Comparison of ENCODE assay signal across 1 cellular context in genomic region chr1:1943834-1944570, GRCh38.
TF ChIP-seq lines count a peak whose summit lies in the region.

No MANE protein-coding gene starts in this region.

TF ChIP-seq in HEK293, 187 proteins besides CTCF, POLR2A, EP300 and RAD21 (continued from another document):
- TF ChIP-seq, protein P1, sequence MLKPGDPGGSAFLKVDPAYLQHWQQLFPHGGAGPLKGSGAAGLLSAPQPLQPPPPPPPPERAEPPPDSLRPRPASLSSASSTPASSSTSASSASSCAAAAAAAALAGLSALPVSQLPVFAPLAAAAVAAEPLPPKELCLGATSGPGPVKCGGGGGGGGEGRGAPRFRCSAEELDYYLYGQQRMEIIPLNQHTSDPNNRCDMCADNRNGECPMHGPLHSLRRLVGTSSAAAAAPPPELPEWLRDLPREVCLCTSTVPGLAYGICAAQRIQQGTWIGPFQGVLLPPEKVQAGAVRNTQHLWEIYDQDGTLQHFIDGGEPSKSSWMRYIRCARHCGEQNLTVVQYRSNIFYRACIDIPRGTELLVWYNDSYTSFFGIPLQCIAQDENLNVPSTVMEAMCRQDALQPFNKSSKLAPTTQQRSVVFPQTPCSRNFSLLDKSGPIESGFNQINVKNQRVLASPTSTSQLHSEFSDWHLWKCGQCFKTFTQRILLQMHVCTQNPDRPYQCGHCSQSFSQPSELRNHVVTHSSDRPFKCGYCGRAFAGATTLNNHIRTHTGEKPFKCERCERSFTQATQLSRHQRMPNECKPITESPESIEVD (tag by site-specific recombination; IDR thresholded peaks at IDR 0.05): no peak
- TF ChIP-seq SCRT1 (tag by site-specific recombination; IDR thresholded peaks at IDR 0.05; ENCODE audit: borderline replicate concordance): no peak; the same call in 1 of the 2 replicates
- TF ChIP-seq ZNF792 (tag by site-specific recombination; IDR thresholded peaks at IDR 0.05): no peak
- TF ChIP-seq ZNF548 (tag by site-specific recombination; IDR thresholded peaks at IDR 0.05): no peak
- TF ChIP-seq, protein P2, sequence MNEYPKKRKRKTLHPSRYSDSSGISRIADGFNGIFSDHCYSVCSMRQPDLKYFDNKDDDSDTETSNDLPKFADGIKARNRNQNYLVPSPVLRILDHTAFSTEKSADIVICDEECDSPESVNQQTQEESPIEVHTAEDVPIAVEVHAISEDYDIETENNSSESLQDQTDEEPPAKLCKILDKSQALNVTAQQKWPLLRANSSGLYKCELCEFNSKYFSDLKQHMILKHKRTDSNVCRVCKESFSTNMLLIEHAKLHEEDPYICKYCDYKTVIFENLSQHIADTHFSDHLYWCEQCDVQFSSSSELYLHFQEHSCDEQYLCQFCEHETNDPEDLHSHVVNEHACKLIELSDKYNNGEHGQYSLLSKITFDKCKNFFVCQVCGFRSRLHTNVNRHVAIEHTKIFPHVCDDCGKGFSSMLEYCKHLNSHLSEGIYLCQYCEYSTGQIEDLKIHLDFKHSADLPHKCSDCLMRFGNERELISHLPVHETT (tag by site-specific recombination; IDR thresholded peaks at IDR 0.05): no peak
- no peak for TF ChIP-seq ZNF311 (tag by site-specific recombination; IDR thresholded peaks at IDR 0.05; ENCODE audit: borderline replicate concordance)
- no peak for TF ChIP-seq GFI1B (tag by site-specific recombination; IDR thresholded peaks at IDR 0.05)
- no peak for TF ChIP-seq SP3 (tag by site-specific recombination; IDR thresholded peaks at IDR 0.05)
- TF ChIP-seq ZNF24 (tag by site-specific recombination; IDR thresholded peaks at IDR 0.05): peak; percentile 37; the same call in 1 of the 2 replicates
- no peak for TF ChIP-seq ZNF23 (tag by site-specific recombination; IDR thresholded peaks at IDR 0.05; ENCODE audit: borderline replicate concordance)
- no peak for TF ChIP-seq ZNF366 (tag by site-specific recombination; conservative IDR thresholded peaks at IDR 0.05)
- no peak for TF ChIP-seq ZNF830 (tag by site-specific recombination; IDR thresholded peaks at IDR 0.05; ENCODE audit: low read depth)
- no peak for TF ChIP-seq ZNF677 (tag by site-specific recombination; IDR thresholded peaks at IDR 0.05)
- TF ChIP-seq, protein P3, sequence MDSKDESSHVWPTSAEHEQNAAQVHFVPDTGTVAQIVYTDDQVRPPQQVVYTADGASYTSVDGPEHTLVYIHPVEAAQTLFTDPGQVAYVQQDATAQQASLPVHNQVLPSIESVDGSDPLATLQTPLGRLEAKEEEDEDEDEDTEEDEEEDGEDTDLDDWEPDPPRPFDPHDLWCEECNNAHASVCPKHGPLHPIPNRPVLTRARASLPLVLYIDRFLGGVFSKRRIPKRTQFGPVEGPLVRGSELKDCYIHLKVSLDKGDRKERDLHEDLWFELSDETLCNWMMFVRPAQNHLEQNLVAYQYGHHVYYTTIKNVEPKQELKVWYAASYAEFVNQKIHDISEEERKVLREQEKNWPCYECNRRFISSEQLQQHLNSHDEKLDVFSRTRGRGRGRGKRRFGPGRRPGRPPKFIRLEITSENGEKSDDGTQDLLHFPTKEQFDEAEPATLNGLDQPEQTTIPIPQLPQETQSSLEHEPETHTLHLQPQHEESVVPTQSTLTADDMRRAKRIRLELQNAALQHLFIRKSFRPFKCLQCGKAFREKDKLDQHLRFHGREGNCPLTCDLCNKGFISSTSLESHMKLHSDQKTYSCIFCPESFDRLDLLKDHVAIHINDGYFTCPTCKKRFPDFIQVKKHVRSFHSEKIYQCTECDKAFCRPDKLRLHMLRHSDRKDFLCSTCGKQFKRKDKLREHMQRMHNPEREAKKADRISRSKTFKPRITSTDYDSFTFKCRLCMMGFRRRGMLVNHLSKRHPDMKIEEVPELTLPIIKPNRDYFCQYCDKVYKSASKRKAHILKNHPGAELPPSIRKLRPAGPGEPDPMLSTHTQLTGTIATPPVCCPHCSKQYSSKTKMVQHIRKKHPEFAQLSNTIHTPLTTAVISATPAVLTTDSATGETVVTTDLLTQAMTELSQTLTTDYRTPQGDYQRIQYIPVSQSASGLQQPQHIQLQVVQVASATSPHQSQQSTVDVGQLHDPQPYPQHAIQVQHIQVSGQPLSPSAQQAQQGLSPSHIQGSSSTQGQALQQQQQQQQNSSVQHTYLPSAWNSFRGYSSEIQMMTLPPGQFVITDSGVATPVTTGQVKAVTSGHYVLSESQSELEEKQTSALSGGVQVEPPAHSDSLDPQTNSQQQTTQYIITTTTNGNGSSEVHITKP (tag by site-specific recombination; IDR thresholded peaks at IDR 0.05): peak; percentile 45; the same call in 1 of the 2 replicates
- TF ChIP-seq ZNF473 (tag by site-specific recombination; IDR thresholded peaks at IDR 0.05): no peak
- no peak for TF ChIP-seq ZNF148 (tag by site-specific recombination; IDR thresholded peaks at IDR 0.05; ENCODE audit: borderline replicate concordance)
- no peak for TF ChIP-seq PRDM1 (tag by site-specific recombination; IDR thresholded peaks at IDR 0.05)
- TF ChIP-seq OVOL3 (tag by site-specific recombination; IDR thresholded peaks at IDR 0.05): no peak
- TF ChIP-seq TRIM28 (IDR thresholded peaks at IDR 0.05; ENCODE audit: borderline replicate concordance, low read length): no peak
- TF ChIP-seq ZFP41 (tag by site-specific recombination; IDR thresholded peaks at IDR 0.05; ENCODE audit: borderline replicate concordance): no peak
- TF ChIP-seq ZNF362 (tag by site-specific recombination; IDR thresholded peaks at IDR 0.05): no peak
- peak; percentile 48; the same call in 1 of the 2 replicates for TF ChIP-seq ZNF600 (tag by site-specific recombination; IDR thresholded peaks at IDR 0.05)
- TF ChIP-seq ZNF48 (tag by site-specific recombination; IDR thresholded peaks at IDR 0.05): no peak
- TF ChIP-seq ZNF843 (tag by site-specific recombination; IDR thresholded peaks at IDR 0.05): no peak
- peak; percentile 95 for TF ChIP-seq ZNF335 (tag by site-specific recombination; conservative IDR thresholded peaks at IDR 0.05)
- no peak for TF ChIP-seq ZNF274 (IDR thresholded peaks at IDR 0.05; ENCODE audit: low read length)
- TF ChIP-seq ZNF274 (tag by site-specific recombination; IDR thresholded peaks at IDR 0.05; ENCODE audit: borderline replicate concordance): no peak
- TF ChIP-seq ZNF138 (tag by site-specific recombination; IDR thresholded peaks at IDR 0.05; ENCODE audit: borderline replicate concordance): no peak
- no peak for TF ChIP-seq TSHZ1 (tag by site-specific recombination; IDR thresholded peaks at IDR 0.05; ENCODE audit: borderline replicate concordance)
- TF ChIP-seq, protein P4, sequence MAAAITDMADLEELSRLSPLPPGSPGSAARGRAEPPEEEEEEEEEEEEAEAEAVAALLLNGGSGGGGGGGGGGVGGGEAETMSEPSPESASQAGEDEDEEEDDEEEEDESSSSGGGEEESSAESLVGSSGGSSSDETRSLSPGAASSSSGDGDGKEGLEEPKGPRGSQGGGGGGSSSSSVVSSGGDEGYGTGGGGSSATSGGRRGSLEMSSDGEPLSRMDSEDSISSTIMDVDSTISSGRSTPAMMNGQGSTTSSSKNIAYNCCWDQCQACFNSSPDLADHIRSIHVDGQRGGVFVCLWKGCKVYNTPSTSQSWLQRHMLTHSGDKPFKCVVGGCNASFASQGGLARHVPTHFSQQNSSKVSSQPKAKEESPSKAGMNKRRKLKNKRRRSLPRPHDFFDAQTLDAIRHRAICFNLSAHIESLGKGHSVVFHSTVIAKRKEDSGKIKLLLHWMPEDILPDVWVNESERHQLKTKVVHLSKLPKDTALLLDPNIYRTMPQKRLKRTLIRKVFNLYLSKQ (tag by site-specific recombination; IDR thresholded peaks at IDR 0.05; ENCODE audit: borderline replicate concordance): no peak
- peak; percentile 96 for TF ChIP-seq ZNF785 (tag by site-specific recombination; IDR thresholded peaks at IDR 0.05)
- TF ChIP-seq, protein P5, sequence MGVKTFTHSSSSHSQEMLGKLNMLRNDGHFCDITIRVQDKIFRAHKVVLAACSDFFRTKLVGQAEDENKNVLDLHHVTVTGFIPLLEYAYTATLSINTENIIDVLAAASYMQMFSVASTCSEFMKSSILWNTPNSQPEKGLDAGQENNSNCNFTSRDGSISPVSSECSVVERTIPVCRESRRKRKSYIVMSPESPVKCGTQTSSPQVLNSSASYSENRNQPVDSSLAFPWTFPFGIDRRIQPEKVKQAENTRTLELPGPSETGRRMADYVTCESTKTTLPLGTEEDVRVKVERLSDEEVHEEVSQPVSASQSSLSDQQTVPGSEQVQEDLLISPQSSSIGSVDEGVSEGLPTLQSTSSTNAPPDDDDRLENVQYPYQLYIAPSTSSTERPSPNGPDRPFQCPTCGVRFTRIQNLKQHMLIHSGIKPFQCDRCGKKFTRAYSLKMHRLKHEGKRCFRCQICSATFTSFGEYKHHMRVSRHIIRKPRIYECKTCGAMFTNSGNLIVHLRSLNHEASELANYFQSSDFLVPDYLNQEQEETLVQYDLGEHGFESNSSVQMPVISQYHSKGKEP (tag by site-specific recombination; IDR thresholded peaks at IDR 0.05): no peak
- TF ChIP-seq ZNF416 (tag by site-specific recombination; IDR thresholded peaks at IDR 0.05): no peak
- TF ChIP-seq ZNF670 (tag by site-specific recombination; IDR thresholded peaks at IDR 0.05; ENCODE audit: low read depth): no peak
- TF ChIP-seq KLF10 (tag by site-specific recombination; IDR thresholded peaks at IDR 0.05): no peak
- TF ChIP-seq ZBTB1 (tag by site-specific recombination; IDR thresholded peaks at IDR 0.05): peak; percentile 88
- 0 out of 2 replicates have a peak, but pooled peaks have one; percentile 60 for TF ChIP-seq GLI4 (tag by site-specific recombination; IDR thresholded peaks at IDR 0.05)
- TF ChIP-seq ZBTB20 (tag by site-specific recombination; IDR thresholded peaks at IDR 0.05): peak; percentile 22; the same call in 1 of the 2 replicates
- no peak for TF ChIP-seq ZBTB7A (tag by site-specific recombination; IDR thresholded peaks at IDR 0.05; ENCODE audit: low read depth)
- no peak for TF ChIP-seq HOXA7 (CRISPR knock-in tag; IDR thresholded peaks at IDR 0.05; ENCODE audit: borderline replicate concordance)
- TF ChIP-seq ZNF248 (tag by site-specific recombination; IDR thresholded peaks at IDR 0.05): no peak
- no peak for TF ChIP-seq ZNF654 (tag by site-specific recombination; IDR thresholded peaks at IDR 0.05; ENCODE audit: low read depth)
TF ChIP-seq in HEK293: peak in this region for 31.
